19 cellular contexts compared by ENCODE assay signal in genomic region chr11:45109400-45109799, GRCh38.
"Had no signal": no experiment of that assay in that cellular context is flagged by ENCODE, and none has a peak within 500 bp of the region (broad histone marks: within the 10 kb centered on the region; RNA-seq: fewer than 3 reads in every experiment).

No MANE protein-coding gene starts in this region.

- H3K9ac ChIP-seq: SK-N-SH had no signal

- DNase-seq: KBM-7, MV-4-11, NCI-H1048, NCI-H1105, NCI-H1417, NCI-H1436 treated with DMSO at 0.1 percent for 48 hours, NCI-H1694 treated with DMSO at 0.1 percent for 48 hours, NCI-H1930, NCI-H2081, NCI-H2171, NCI-H345, NCI-H446 treated with DMSO at 0.1 percent for 48 hours, NCI-H510A treated with DMSO at 0.1 percent for 48 hours, NCI-H526, NCI-H82, Right ventricle myocardium superior, RPMI8226, SK-N-SH, SW 1271 had no signal

- H3K9me3 ChIP-seq: SK-N-SH had no signal
